ENCODE assay signal across 9 cellular contexts in the genomic region with DNA sequence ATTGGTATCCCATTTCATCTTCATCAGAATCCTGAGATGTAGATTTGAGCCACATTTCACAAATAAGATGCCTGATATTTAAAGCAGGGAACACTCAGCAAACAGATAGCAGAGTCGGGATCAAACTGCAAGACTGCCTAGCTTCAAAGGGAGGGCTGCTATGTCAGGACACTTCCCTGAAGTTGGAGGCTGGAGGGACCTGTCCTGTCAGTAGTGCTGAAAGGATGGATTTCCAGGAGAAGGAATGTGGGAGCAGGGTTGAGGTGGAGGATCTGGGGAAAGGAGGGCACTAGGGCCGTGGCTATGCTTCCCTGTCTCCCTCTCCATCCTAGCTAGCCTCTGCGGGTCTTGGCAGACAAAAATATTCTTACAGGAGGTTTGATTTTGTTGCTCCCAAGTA. TPM values are rescaled to one million over a fixed set of nuclear protein-coding genes. Genes with fewer than 3 reads are reported as not detected.
DNase-seq lines count a peak whose midpoint lies in the region; ATAC-seq and TF ChIP-seq lines count a peak whose summit lies in the region.
"Had no signal": no experiment of that assay in that cellular context is flagged by ENCODE, and none has a peak within 500 bp of the region (broad histone marks: within the 10 kb centered on the region; RNA-seq: fewer than 3 reads in every experiment).

No MANE protein-coding gene starts in this region.

- no peak overlapping the region for H3K9ac ChIP-seq in smooth muscle cell (ENCODE audit: low read depth)

- H3K4me3 ChIP-seq in GM23338 = no peak overlapping the region
- no peak overlapping the region for H3K4me3 ChIP-seq in hepatocyte
- no peak overlapping the region for H3K4me3 ChIP-seq in smooth muscle cell

- no peaks in the 10 kb centered on the region for H3K27me3 ChIP-seq in GM23338 (ENCODE audit: insufficient read depth)
- no peaks in the 10 kb centered on the region for H3K27me3 ChIP-seq in hepatocyte
- no peaks in the 10 kb centered on the region for H3K27me3 ChIP-seq in smooth muscle cell (ENCODE audit: low read depth)

- peaks cover 3% of the 10 kb centered on the region; the same call in 1 of the 2 replicates for H3K36me3 ChIP-seq in GM23338 (ENCODE audit: insufficient read depth)
- H3K36me3 ChIP-seq in hepatocyte (replicated peaks; ENCODE audit: insufficient read depth, low read depth) = no peaks in the 10 kb centered on the region
- no peaks in the 10 kb centered on the region for H3K36me3 ChIP-seq in smooth muscle cell (ENCODE audit: low read depth)

- no peaks in the 10 kb centered on the region for H3K9me3 Mint-ChIP-seq in GM23338
- H3K9me3 Mint-ChIP-seq in activated naive CD8-positive, alpha-beta T cell (ENCODE audit: low read depth) = no peaks in the 10 kb centered on the region

- H3K27ac ChIP-seq in GM23338 (ENCODE audit: low read depth) (peak overlapping the region; percentile 63; the same call in 1 of the 2 replicates), hepatocyte (peak overlapping the region; percentile 60), smooth muscle cell (ENCODE audit: low read depth) (no peak overlapping the region)

- H3K4me2 ChIP-seq in GM23338 = no peak overlapping the region
- H3K4me2 ChIP-seq in hepatocyte = no peak overlapping the region
- peak overlapping the region; percentile 10 for H3K4me2 ChIP-seq in smooth muscle cell

- H3F3A ChIP-seq in GM23338 (replicated peaks; ENCODE audit: low read depth) (peaks cover 24% of the 10 kb centered on the region), smooth muscle cell (ENCODE audit: low read depth) (peaks cover 16% of the 10 kb centered on the region)

- no peaks in the 10 kb centered on the region; the same call in 1 of the 2 replicates for H3K4me1 ChIP-seq in GM23338 (ENCODE audit: insufficient read depth)
- peaks cover 27% of the 10 kb centered on the region for H3K4me1 ChIP-seq in hepatocyte (ENCODE audit: insufficient read depth)
- no peaks in the 10 kb centered on the region for H3K4me1 ChIP-seq in smooth muscle cell (ENCODE audit: low read depth)

- peaks cover 16% of the 10 kb centered on the region for H4K20me1 ChIP-seq in GM23338 (replicated peaks; ENCODE audit: insufficient read depth)
- H4K20me1 ChIP-seq in hepatocyte (ENCODE audit: insufficient read depth, poor library complexity, severe bottlenecking) = peaks cover 51% of the 10 kb centered on the region
- H4K20me1 ChIP-seq in smooth muscle cell (ENCODE audit: low read depth) = peaks cover 68% of the 10 kb centered on the region

- peaks cover 17% of the 10 kb centered on the region for H3K36me3 Mint-ChIP-seq in GM23338 (ENCODE audit: low read depth)
- H3K36me3 Mint-ChIP-seq in activated naive CD8-positive, alpha-beta T cell = peaks cover 10% of the 10 kb centered on the region

- no peak for TF ChIP-seq CTCF in GM23338 (conservative IDR thresholded peaks at IDR 0.05; ENCODE audit: low read depth in 2 of 2)
- no peak for TF ChIP-seq CTCF in hepatocyte (IDR thresholded peaks at IDR 0.05; ENCODE audit: poor library complexity)
- no peak for TF ChIP-seq CTCF in smooth muscle cell (IDR thresholded peaks at IDR 0.05; ENCODE audit: borderline replicate concordance, insufficient read depth, poor library complexity, severe bottlenecking)

- peaks cover 15% of the 10 kb centered on the region for H3K79me2 ChIP-seq in GM23338 (replicated peaks; ENCODE audit: insufficient read depth)
- peaks cover 94% of the 10 kb centered on the region for H3K79me2 ChIP-seq in hepatocyte
- peaks cover 7% of the 10 kb centered on the region for H3K79me2 ChIP-seq in smooth muscle cell (ENCODE audit: low read depth)

- H3K4me1 Mint-ChIP-seq in GM23338 = peaks cover 11% of the 10 kb centered on the region; the same call in 1 of the 3 replicates
- H3K4me1 Mint-ChIP-seq in activated naive CD8-positive, alpha-beta T cell (ENCODE audit: low read depth) = peaks cover 57% of the 10 kb centered on the region

- DNase-seq in GM23338 (ENCODE audit: low spot score) (peak; percentile 55), hepatocyte (ENCODE audit: low spot score) (no peak), smooth muscle cell (lab: John Stamatoyannopoulos, UW; ENCODE audit: unreplicated experiment) (no peak), GF-D8 (lab: John Stamatoyannopoulos, UW) (no peak), NCI-H2196 treated with DMSO at 0.1 percent for 48 hours (lab: John Stamatoyannopoulos, UW; ENCODE audit: unreplicated experiment) (no peak), activated gamma-delta T cell (lab: John Stamatoyannopoulos, UW) (no peak), CD1c-positive myeloid dendritic cell (ENCODE audit: extremely low spot score) (no peak)
- DNase-seq: Kasumi-1 had no signal

- WGBS in hepatocyte (ENCODE audit: low lambda C conversion rate, missing lambda C conversion rate) = 69% methylated on average over 3 of the region's 3 CpGs
- WGBS in smooth muscle cell (ENCODE audit: low lambda C conversion rate) = 80% methylated on average over 3 of the region's 3 CpGs

- no peak overlapping the region for H2AFZ ChIP-seq in GM23338
- no peak overlapping the region for H2AFZ ChIP-seq in hepatocyte
- H2AFZ ChIP-seq in smooth muscle cell (ENCODE audit: low read depth) = no peak overlapping the region

- H3K27ac Mint-ChIP-seq in GM23338 = 0 out of 2 replicates have a peak overlapping the region, but pooled peaks have one; percentile 9
- peak overlapping the region; percentile 89 for H3K27ac Mint-ChIP-seq in activated naive CD8-positive, alpha-beta T cell

- H3K9me3 ChIP-seq in hepatocyte (ENCODE audit: low read depth) (no peaks in the 10 kb centered on the region), smooth muscle cell (replicated peaks; ENCODE audit: low read depth) (no peaks in the 10 kb centered on the region)

- peaks cover 3% of the 10 kb centered on the region for H3K27me3 Mint-ChIP-seq in GM23338 (ENCODE audit: insufficient read depth, low read depth, poor library complexity)
- no peaks in the 10 kb centered on the region for H3K27me3 Mint-ChIP-seq in activated naive CD8-positive, alpha-beta T cell

- H3K4me3 Mint-ChIP-seq in GM23338 = no peak overlapping the region
- no peak overlapping the region for H3K4me3 Mint-ChIP-seq in activated naive CD8-positive, alpha-beta T cell

- ATAC-seq in GM23338 = peak; percentile 62

- no peaks in the 10 kb centered on the region for H3K9me2 ChIP-seq in GM23338 (ENCODE audit: insufficient read depth)
- no peaks in the 10 kb centered on the region for H3K9me2 ChIP-seq in hepatocyte (replicated peaks; ENCODE audit: insufficient read depth)

TF ChIP-seq in GM23338, 12 proteins besides CTCF, POLR2A, EP300 and RAD21:
- TF ChIP-seq REST (IDR thresholded peaks at IDR 0.05; ENCODE audit: unreplicated experiment) (peak; percentile 52), EZH2phosphoT487 (IDR thresholded peaks at IDR 0.05; ENCODE audit: unreplicated experiment) (no peak)

RNA-seq across cellular contexts. Expression of gene COX4I2, which starts 32.2 kb away (rescaled TPM):
- not detected in 2 replicates for total RNA-seq in GM23338 (2014; rRNA removed; shearing (Covaris generic))
- polyA plus RNA-seq in GM23338 (2016; fragmentation: Nextera tagmentation; extraction: Ambion mirVana) (0.63 and 1.1 TPM in 2 replicates), hepatocyte (0.37 and 3.3 TPM in 2 replicates), smooth muscle cell (0.80 and 2.1 TPM in 2 replicates)
- total RNA-seq in hepatocyte (0.68 and 3.6 TPM in 2 replicates), smooth muscle cell (not detected in 2 replicates)

RNA-seq across cellular contexts. Expression of gene BCL2L1, which starts 52.8 kb away (rescaled TPM):
- 108 and 110 TPM in 2 replicates for total RNA-seq in GM23338 (2014; rRNA removed; shearing (Covaris generic))
- polyA plus RNA-seq in GM23338 (2016; fragmentation: Nextera tagmentation; extraction: Ambion mirVana) (39.9 and 42.4 TPM in 2 replicates), hepatocyte (104 and 108 TPM in 2 replicates), smooth muscle cell (24.8 and 41.1 TPM in 2 replicates)
- total RNA-seq in hepatocyte (139 and 145 TPM in 2 replicates), smooth muscle cell (35.5 and 47.0 TPM in 2 replicates)
